In the genomic region with DNA sequence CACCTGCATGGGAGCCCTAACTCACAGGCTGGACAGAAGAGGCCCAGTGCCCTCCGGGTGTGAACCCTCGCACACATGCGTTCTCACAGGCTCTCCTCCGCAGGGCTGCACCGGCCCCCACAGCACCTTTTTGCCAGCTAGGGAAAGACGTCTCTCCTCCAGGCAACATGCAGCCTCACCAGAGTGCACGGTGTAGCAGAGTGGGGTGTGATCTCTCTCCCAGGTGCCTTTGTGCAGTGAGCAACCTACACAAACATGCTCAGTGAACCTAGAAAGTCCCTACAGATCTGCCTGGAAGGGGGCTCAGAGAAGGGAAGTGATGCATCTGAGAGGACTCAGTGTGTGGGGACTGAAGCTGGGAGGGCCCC, we compare ENCODE assay signal across 1 cellular context.
TF ChIP-seq lines count a peak whose summit lies in the region.

No MANE protein-coding gene starts in this region.

TF ChIP-seq in GM23338, 12 proteins besides CTCF, POLR2A, EP300 and RAD21:
- TF ChIP-seq POLR2AphosphoS5 (IDR thresholded peaks at IDR 0.05; ENCODE audit: low read depth): no peak
- no peak for TF ChIP-seq ZNF331 (CRISPR knock-in tag; IDR thresholded peaks at IDR 0.05; ENCODE audit: low read depth)
- TF ChIP-seq EZH2 (IDR thresholded peaks at IDR 0.05; ENCODE audit: low read depth, unreplicated experiment): no peak
